In genomic region chr10:131579251-131580071, GRCh38 we compare ENCODE assay signal across 12 cellular contexts.
"Had no signal": no experiment of that assay in that cellular context is flagged by ENCODE, and none has a peak within 500 bp of the region (broad histone marks: within the 10 kb centered on the region; RNA-seq: fewer than 3 reads in every experiment).

No MANE protein-coding gene starts in this region.

- H3K36me3 ChIP-seq: ovary, SJCRH30, transverse colon had no signal

- H3K4me3 ChIP-seq: ovary, SJCRH30, transverse colon had no signal

- DNase-seq: activated CD4-positive, alpha-beta T cell treated with anti-CD3 and anti-CD28 coated beads, Interleukin-2, amount 50 U/mL, for 48 hours; activated naive CD4-positive, alpha-beta T cell treated with anti-CD3 and anti-CD28 coated beads for 36 hours; caudate nucleus; effector memory CD8-positive, alpha-beta T cell; hippocampal formation; ovary; SJCRH30; substantia nigra; SW 1271; transverse colon had no signal

- H3K27ac ChIP-seq: epithelial cell of prostate, ovary, SJCRH30, transverse colon had no signal

- ATAC-seq: activated CD4-positive, CD25-positive, alpha-beta regulatory T cell treated with anti-CD3 and anti-CD28 coated beads, Interleukin-2, amount 50 U/mL, for 24 hours; effector memory CD8-positive, alpha-beta T cell had no signal

- H3K27me3 ChIP-seq: ovary, SJCRH30, transverse colon had no signal

- H3K4me1 ChIP-seq: SJCRH30, transverse colon had no signal

- H3K9me3 ChIP-seq: ovary, SJCRH30, transverse colon had no signal
